ENCODE assay signal across 8 cellular contexts in the genomic region with DNA sequence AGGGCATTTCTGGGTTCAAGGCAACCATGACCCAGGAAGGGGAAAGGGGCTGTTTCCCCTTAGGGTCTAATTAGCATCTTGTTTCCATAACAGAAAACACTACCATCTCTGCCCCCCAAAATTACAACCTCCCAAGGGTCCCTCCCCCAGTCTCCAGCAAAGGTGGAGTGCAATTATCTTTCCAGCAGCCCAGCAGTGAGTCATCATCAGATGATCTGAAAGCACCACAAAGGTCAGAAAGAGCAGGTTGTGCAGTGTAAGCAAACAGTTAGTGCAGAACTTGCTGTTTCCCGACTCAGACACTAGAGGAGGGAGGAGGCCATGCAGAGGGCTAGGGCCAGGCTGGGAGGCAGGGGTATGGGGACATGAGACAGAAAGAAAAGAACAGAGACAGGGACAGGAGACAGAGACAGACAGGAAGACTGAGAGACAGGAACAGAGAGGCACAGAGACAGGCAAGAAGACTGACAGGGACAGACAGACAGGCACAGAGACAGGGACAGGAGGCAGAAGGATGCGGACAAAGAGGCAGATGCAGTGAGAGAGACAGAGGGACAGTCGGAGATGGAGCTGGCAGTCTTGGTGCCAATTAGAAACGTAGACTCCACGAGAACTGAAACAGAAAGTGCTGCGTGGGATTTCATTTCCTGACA.
DNase-seq lines count a peak whose midpoint lies in the region; ATAC-seq and TF ChIP-seq lines count a peak whose summit lies in the region.

No MANE protein-coding gene starts in this region.

- H3K4me1 Mint-ChIP-seq in activated CD4-positive, alpha-beta T cell treated with anti-CD3 and anti-CD28 coated beads, Interleukin-2, amount 10 ng/mL, durations not matched to agents 7 days and 5 days = peaks cover 41% of the 10 kb centered on the region
- H3K4me1 Mint-ChIP-seq in naive B cell = peaks cover 12 to 25% (median 12%) of the 10 kb centered on the region in 3 donors

- H3K27ac Mint-ChIP-seq in activated CD4-positive, alpha-beta T cell treated with anti-CD3 and anti-CD28 coated beads, Interleukin-2, amount 10 ng/mL, durations not matched to agents 7 days and 5 days = peak overlapping the region; percentile 93
- H3K27ac Mint-ChIP-seq in naive B cell = peak overlapping the region in 5 of 6 donors; percentile 5 to 96 (median 81)

- POLR2A ChIA-PET in AG04449 (lab: Yijun Ruan, JAX) = interaction anchor here (0.8 to 1.3 kb wide), 4 partner anchors 9 to 320 kb away, joined by 3 to 4 read pairs (median 4); no protein-coding TSS in a partner anchor
- POLR2A ChIA-PET in activated CD4-positive, alpha-beta T cell treated with anti-CD3 and anti-CD28 coated beads, Interleukin-2, amount 10 ng/mL, durations not matched to agents 7 days and 5 days (lab: Charles Lee) = interaction anchor here (0.6 kb wide), 1 partner anchor 97 kb away, joined by 3 read pairs; a partner anchor contains a TSS

- no peaks in the 10 kb centered on the region for H3K27me3 Mint-ChIP-seq in activated CD4-positive, alpha-beta T cell treated with anti-CD3 and anti-CD28 coated beads, Interleukin-2, amount 10 ng/mL, durations not matched to agents 7 days and 5 days
- H3K27me3 Mint-ChIP-seq in naive B cell = no peaks in the 10 kb centered on the region

- no peaks in the 10 kb centered on the region for H3K9me3 Mint-ChIP-seq in activated CD4-positive, alpha-beta T cell treated with anti-CD3 and anti-CD28 coated beads, Interleukin-2, amount 10 ng/mL, durations not matched to agents 7 days and 5 days
- H3K9me3 Mint-ChIP-seq in naive B cell = no peaks in the 10 kb centered on the region

- H3K4me3 Mint-ChIP-seq in activated CD4-positive, alpha-beta T cell treated with anti-CD3 and anti-CD28 coated beads, Interleukin-2, amount 10 ng/mL, durations not matched to agents 7 days and 5 days = peak overlapping the region; percentile 57
- H3K4me3 Mint-ChIP-seq in naive B cell = peak overlapping the region; percentile 3 to 85 (median 70)

- CTCF ChIA-PET in AG04449 (lab: Yijun Ruan, JAX) = interaction anchor here (0.9 to 5.5 kb wide), 11 partner anchors 10 to 315 kb away, joined by 3 to 66 read pairs (median 4); a partner anchor contains a TSS
- CTCF ChIA-PET in activated CD4-positive, alpha-beta T cell treated with anti-CD3 and anti-CD28 coated beads, Interleukin-2, amount 10 ng/mL, durations not matched to agents 7 days and 5 days (lab: Charles Lee) = interaction anchor here (0.9 to 1.6 kb wide), 5 partner anchors 11 to 90 kb away, joined by 3 to 8 read pairs (median 5); no protein-coding TSS in a partner anchor

- H3K36me3 Mint-ChIP-seq in activated CD4-positive, alpha-beta T cell treated with anti-CD3 and anti-CD28 coated beads, Interleukin-2, amount 10 ng/mL, durations not matched to agents 7 days and 5 days (ENCODE audit: low read depth) = peaks cover 6% of the 10 kb centered on the region
- H3K36me3 Mint-ChIP-seq in naive B cell = no peaks in the 10 kb centered on the region

- peak overlapping the region; percentile 56 for H3K4me3 ChIP-seq in AG04449 (ENCODE audit: low read depth, low read length)
- no peak overlapping the region for H3K4me3 ChIP-seq in epithelial cell of esophagus (ENCODE audit: low read length)

- ATAC-seq in GM18502 (IDR thresholded peaks at IDR 0.05; ENCODE audit: poor library complexity, unreplicated experiment) (peak; percentile 95), HG02885 (IDR thresholded peaks at IDR 0.05; ENCODE audit: poor library complexity, unreplicated experiment) (peak; percentile 88), naive B cell (ENCODE audit: low read depth in 2 of 2) (peak in 1 of 2 donors; percentile 25)

- peak; percentile 82 for DNase-seq in AG04449 (ENCODE audit: low read depth, low spot score)
- DNase-seq in NCI-H2029 (lab: John Stamatoyannopoulos, UW) = peak; percentile 63
- DNase-seq in activated CD4-positive, alpha-beta T cell treated with anti-CD3 and anti-CD28 coated beads, Interleukin-2, amount 10 ng/mL, durations not matched to agents 7 days and 5 days = peak; percentile 64
- DNase-seq in epithelial cell of esophagus (ENCODE audit: low read depth) = peak; percentile 77
- no peak for DNase-seq in naive B cell
- peak; percentile 90 for DNase-seq in stromal cell of bone marrow (ENCODE audit: low read depth)

- TF ChIP-seq CTCF in AG04449 (IDR thresholded peaks at IDR 0.05; ENCODE audit: insufficient read depth, low read length, missing control alignments) = peak; percentile 75
- peak; percentile 64 for TF ChIP-seq CTCF in epithelial cell of esophagus (IDR thresholded peaks at IDR 0.05; ENCODE audit: insufficient read depth, low read depth, low read length, missing control alignments)
